Comparison of ENCODE assay signal across 18 cellular contexts in genomic region chr3:52441772-52442332, GRCh38. TPM values are rescaled to one million over a fixed set of nuclear protein-coding genes. Genes with fewer than 3 reads are reported as not detected.
"Had no signal": no experiment of that assay in that cellular context is flagged by ENCODE, and none has a peak within 500 bp of the region (broad histone marks: within the 10 kb centered on the region; RNA-seq: fewer than 3 reads in every experiment).

No MANE protein-coding gene starts in this region.

- H3K4me3 ChIP-seq: ascending aorta had no signal

- H3K4me1 ChIP-seq: foreskin keratinocyte had no signal

- FAIRE-seq: colon had no signal

- H3K36me3 ChIP-seq: ascending aorta, brain microvascular endothelial cell had no signal

- H3K9me3 ChIP-seq: ascending aorta had no signal

- H3K27ac ChIP-seq: ascending aorta, brain microvascular endothelial cell, foreskin keratinocyte had no signal

- DNase-seq: activated CD8-positive, alpha-beta memory T cell treated with anti-CD3 and anti-CD28 coated beads for 24 hours; activated CD8-positive, alpha-beta memory T cell treated with anti-CD3 and anti-CD28 coated beads, Interleukin-2, amount 50 U/mL, for 4 hours; activated naive CD4-positive, alpha-beta T cell treated with anti-CD3 and anti-CD28 coated beads, Interleukin-2, amount 50 U/mL, for 16 hours; activated T-cell treated with anti-CD3 and anti-CD28 coated beads, Interleukin-2, amount 50 U/mL, for 4 hours; brain microvascular endothelial cell; effector memory CD4-positive, alpha-beta T cell; foreskin keratinocyte; hypothalamus; mesenchymal stem cell; occipital lobe; retina; stimulated activated CD4-positive, alpha-beta T cell treated with anti-CD3 and anti-CD28 coated beads, Interleukin-4, amount 100 ng/mL, for 1 hour; stimulated activated naive CD4-positive, alpha-beta T cell; T1000 had no signal

- H3K27me3 ChIP-seq: ascending aorta, brain microvascular endothelial cell, foreskin keratinocyte had no signal

- ATAC-seq: activated T-cell treated with anti-CD3 and anti-CD28 coated beads, Interleukin-2, amount 50 U/mL, for 4 hours; foreskin keratinocyte; WTC11 had no signal

RNA-seq across cellular contexts. Expression of gene SEMA3G, which starts 3.1 kb away (rescaled TPM):
- polyA plus RNA-seq: neural cell had no signal

RNA-seq across cellular contexts. Expression of gene TNNC1, which starts 12.0 kb away (rescaled TPM):
- total RNA-seq: foreskin keratinocyte, occipital lobe had no signal

RNA-seq across cellular contexts. Expression of gene PHF7, which starts 31.4 kb away (rescaled TPM):
- total RNA-seq: ascending aorta had no signal
